Comparison of ENCODE assay signal across 1 cellular context in genomic region chr1:25905680-25906643, GRCh38.
TF ChIP-seq lines count a peak whose summit lies in the region.

Gene STMN1 (minus strand): TSS chr1:25906419. CDS start chr1:25904676, 1,743 bp downstream.

TF ChIP-seq in HEK293, 187 proteins besides CTCF, POLR2A, EP300 and RAD21 (continued from another document and continues in another):
- TF ChIP-seq ZFP69B (tag by site-specific recombination; IDR thresholded peaks at IDR 0.05) (peak; percentile 54; the same call in 1 of the 2 replicates), ZNF146 (tag by site-specific recombination; IDR thresholded peaks at IDR 0.05) (0 out of 2 replicates have a peak, but pooled peaks have one; percentile 15), ZNF747 (tag by site-specific recombination; IDR thresholded peaks at IDR 0.05) (no peak), HOXD13 (CRISPR knock-in tag; IDR thresholded peaks at IDR 0.05; ENCODE audit: borderline replicate concordance) (no peak), ZNF133 (tag by site-specific recombination; IDR thresholded peaks at IDR 0.05) (no peak), PBX3 (CRISPR knock-in tag; IDR thresholded peaks at IDR 0.05) (no peak; the same call in 1 of the 2 replicates), ZNF629 (tag by site-specific recombination; IDR thresholded peaks at IDR 0.05) (0 out of 2 replicates have a peak, but pooled peaks have one; percentile 18), ZNF558 (tag by site-specific recombination; IDR thresholded peaks at IDR 0.05) (no peak), ZNF658 (tag by site-specific recombination; IDR thresholded peaks at IDR 0.05) (no peak), ZNF560 (tag by site-specific recombination; IDR thresholded peaks at IDR 0.05; ENCODE audit: borderline replicate concordance) (no peak), KLF7 (tag by site-specific recombination; IDR thresholded peaks at IDR 0.05; ENCODE audit: borderline replicate concordance) (peak; percentile 83), ZEB2 (tag by site-specific recombination; IDR thresholded peaks at IDR 0.05) (peak; percentile 89), BCL11B (tag by site-specific recombination; IDR thresholded peaks at IDR 0.05; ENCODE audit: low read depth) (peak; percentile 96), ZBTB11 (tag by site-specific recombination; conservative IDR thresholded peaks at IDR 0.05; ENCODE audit: low read depth) (no peak), ZNF23 (tag by site-specific recombination; IDR thresholded peaks at IDR 0.05; ENCODE audit: borderline replicate concordance) (no peak), ZNF140 (tag by site-specific recombination; IDR thresholded peaks at IDR 0.05) (no peak), ZNF513 (tag by site-specific recombination; IDR thresholded peaks at IDR 0.05) (peak; percentile 21; the same call in 1 of the 2 replicates), ZNF621 (tag by site-specific recombination; IDR thresholded peaks at IDR 0.05) (no peak), ZNF324 (tag by site-specific recombination; IDR thresholded peaks at IDR 0.05) (peak; percentile 74; the same call in 1 of the 2 replicates), PRDM10 (tag by site-specific recombination; IDR thresholded peaks at IDR 0.05) (peak; percentile 76), ZFP3 (tag by site-specific recombination; IDR thresholded peaks at IDR 0.05; ENCODE audit: low read depth) (no peak), ZNF670 (tag by site-specific recombination; IDR thresholded peaks at IDR 0.05; ENCODE audit: low read depth) (no peak), ZFP41 (tag by site-specific recombination; IDR thresholded peaks at IDR 0.05; ENCODE audit: borderline replicate concordance) (no peak), ZNF398 (tag by site-specific recombination; IDR thresholded peaks at IDR 0.05) (peak; percentile 83), ZNF350 (tag by site-specific recombination; IDR thresholded peaks at IDR 0.05) (no peak), KLF1 (tag by site-specific recombination; IDR thresholded peaks at IDR 0.05) (peak; percentile 92), ZNF10 (tag by site-specific recombination; IDR thresholded peaks at IDR 0.05) (peak; percentile 42; the same call in 1 of the 2 replicates), ZNF530 (tag by site-specific recombination; IDR thresholded peaks at IDR 0.05; ENCODE audit: low read depth) (no peak), IKZF3 (tag by site-specific recombination; IDR thresholded peaks at IDR 0.05) (no peak), ZNF223 (tag by site-specific recombination; IDR thresholded peaks at IDR 0.05) (no peak), ZNF623 (tag by site-specific recombination; IDR thresholded peaks at IDR 0.05) (no peak; the same call in 1 of the 2 replicates), ZNF157 (tag by site-specific recombination; IDR thresholded peaks at IDR 0.05) (no peak), ZFP37 (tag by site-specific recombination; IDR thresholded peaks at IDR 0.05) (no peak), ZNF132 (tag by site-specific recombination; IDR thresholded peaks at IDR 0.05; ENCODE audit: borderline replicate concordance) (no peak), ZNF214 (tag by site-specific recombination; IDR thresholded peaks at IDR 0.05; ENCODE audit: borderline replicate concordance) (no peak), ZNF488 (tag by site-specific recombination; IDR thresholded peaks at IDR 0.05) (no peak), ZNF776 (tag by site-specific recombination; IDR thresholded peaks at IDR 0.05; ENCODE audit: borderline replicate concordance) (peak; percentile 47; the same call in 1 of the 2 replicates), MZF1 (tag by site-specific recombination; IDR thresholded peaks at IDR 0.05; ENCODE audit: borderline replicate concordance) (no peak), ZNF664 (tag by site-specific recombination; IDR thresholded peaks at IDR 0.05) (no peak), ZNF112 (tag by site-specific recombination; IDR thresholded peaks at IDR 0.05) (no peak), ZSCAN4 (tag by site-specific recombination; IDR thresholded peaks at IDR 0.05) (no peak), ZSCAN16 (tag by site-specific recombination; IDR thresholded peaks at IDR 0.05) (no peak), ZNF654 (tag by site-specific recombination; IDR thresholded peaks at IDR 0.05; ENCODE audit: low read depth) (no peak), ZNF202 (tag by site-specific recombination; IDR thresholded peaks at IDR 0.05; ENCODE audit: borderline replicate concordance) (no peak), ZBTB48 (tag by site-specific recombination; IDR thresholded peaks at IDR 0.05) (peak; percentile 90), ZNF704 (tag by site-specific recombination; IDR thresholded peaks at IDR 0.05) (no peak), ZNF239 (tag by site-specific recombination; IDR thresholded peaks at IDR 0.05) (no peak), ELK4 (IDR thresholded peaks at IDR 0.05; ENCODE audit: borderline replicate concordance, low read depth, low read length) (no peak), ZNF335 (tag by site-specific recombination; conservative IDR thresholded peaks at IDR 0.05) (peak; percentile 63; the same call in 1 of the 2 replicates)
